19 cellular contexts compared by ENCODE assay signal in the genomic region with DNA sequence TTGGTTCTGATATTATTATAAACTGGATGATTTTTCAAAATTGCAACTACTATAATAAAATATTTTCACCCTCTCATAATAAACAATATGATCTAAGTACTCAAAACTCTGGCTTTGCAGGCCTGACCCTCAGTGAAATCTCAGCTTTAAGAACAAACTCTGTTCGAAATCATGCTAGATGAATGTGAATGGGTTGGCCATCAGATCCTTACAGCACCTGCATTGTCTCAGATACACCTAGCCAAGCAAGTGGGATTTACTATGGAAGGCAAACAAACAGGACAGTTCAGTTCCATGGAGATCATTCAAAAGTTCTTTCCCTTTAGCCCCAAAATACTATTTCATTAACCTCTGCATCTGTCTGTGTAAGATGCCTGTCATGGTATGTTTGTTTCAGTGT. TPM values are rescaled to one million over a fixed set of nuclear protein-coding genes. Genes with fewer than 3 reads are reported as not detected.
A peak's percentile ranks its signal among the peaks of the same experiment; 100 is the strongest.
DNase-seq lines count a peak whose midpoint lies in the region; ATAC-seq, FAIRE-seq and TF ChIP-seq lines count a peak whose summit lies in the region.
"Had no signal": no experiment of that assay in that cellular context is flagged by ENCODE, and none has a peak within 500 bp of the region (broad histone marks: within the 10 kb centered on the region; RNA-seq: fewer than 3 reads in every experiment).

No MANE protein-coding gene starts in this region.

- H3K36me3 ChIP-seq in neural progenitor cell = no peaks in the 10 kb centered on the region
- H3K36me3 ChIP-seq: BE2C had no signal

- TF ChIP-seq CTCF in chondrocyte (IDR thresholded peaks at IDR 0.05) (no peak), neural progenitor cell (IDR thresholded peaks at IDR 0.05) (no peak)

- ATAC-seq in GM18498 (IDR thresholded peaks at IDR 0.05; ENCODE audit: unreplicated experiment) = no peak
- ATAC-seq: A549 had no signal

- H3F3A ChIP-seq in neural progenitor cell (ENCODE audit: low read depth) = peaks cover 39% of the 10 kb centered on the region

- H3K36me3 Mint-ChIP-seq in chondrocyte (ENCODE audit: low read depth) (peaks cover 5% of the 10 kb centered on the region), neural progenitor cell (peaks cover 6% of the 10 kb centered on the region)
- H3K36me3 Mint-ChIP-seq: CD4-positive, alpha-beta memory T cell had no signal

- H3K79me2 ChIP-seq in neural progenitor cell (ENCODE audit: low read depth) = no peaks in the 10 kb centered on the region

- peak overlapping the region; percentile 62 for H3K27ac ChIP-seq in neural progenitor cell
- H3K27ac ChIP-seq: A549, C4-2B had no signal

- H3K4me1 Mint-ChIP-seq in chondrocyte (ENCODE audit: low read depth) = peaks cover 56% of the 10 kb centered on the region
- peaks cover 41% of the 10 kb centered on the region for H3K4me1 Mint-ChIP-seq in neural progenitor cell
- H3K4me1 Mint-ChIP-seq: CD4-positive, alpha-beta memory T cell had no signal

- no peaks in the 10 kb centered on the region for H3K27me3 ChIP-seq in neural progenitor cell
- H3K27me3 ChIP-seq: BE2C had no signal

- H4K20me1 ChIP-seq in neural progenitor cell (ENCODE audit: low read depth) = no peaks in the 10 kb centered on the region

- H3K27ac Mint-ChIP-seq in chondrocyte (ENCODE audit: unreplicated experiment) = peak overlapping the region; percentile 17
- H3K27ac Mint-ChIP-seq in neural progenitor cell = peak overlapping the region; percentile 81
- H3K27ac Mint-ChIP-seq: CD4-positive, alpha-beta memory T cell had no signal

- no peak overlapping the region for H3K4me3 ChIP-seq in neural progenitor cell
- H3K4me3 ChIP-seq: A549 had no signal

- peak; percentile 49 for FAIRE-seq in G401.6 (lab: Jason Lieb, UNC)
- FAIRE-seq: A549, GM18507 had no signal

- H3K9me3 Mint-ChIP-seq in chondrocyte (ENCODE audit: low read depth) (peaks cover 2% of the 10 kb centered on the region), neural progenitor cell (peaks cover 9% of the 10 kb centered on the region)

- H3K27me3 Mint-ChIP-seq in chondrocyte (ENCODE audit: low read depth) (no peaks in the 10 kb centered on the region), neural progenitor cell (ENCODE audit: insufficient read depth, low read depth) (peaks cover 2% of the 10 kb centered on the region)

- peak overlapping the region; percentile 53 for H3K4me2 ChIP-seq in neural progenitor cell
- H3K4me2 ChIP-seq: A549 had no signal

- DNase-seq in chondrocyte (ENCODE audit: low spot score) (no peak), neural progenitor cell (ENCODE audit: low spot score) (no peak), NCI-H69 (lab: John Stamatoyannopoulos, UW) (no peak), OCI-M2 (lab: John Stamatoyannopoulos, UW; ENCODE audit: unreplicated experiment) (no peak)
- DNase-seq: BE2C; CD4-positive, alpha-beta memory T cell; DMS153; DMS79 treated with DMSO at 0.1 percent for 48 hours; EL; GF-D8; GOT3; H9; IMR-90 had no signal

- no peak overlapping the region for H3K9ac ChIP-seq in neural progenitor cell

- H2AFZ ChIP-seq in neural progenitor cell (replicated peaks) = no peak overlapping the region

- H3K9me3 ChIP-seq in neural progenitor cell (ENCODE audit: low read depth) = no peaks in the 10 kb centered on the region
- H3K9me3 ChIP-seq: BE2C had no signal

- H3K4me3 Mint-ChIP-seq in chondrocyte (ENCODE audit: unreplicated experiment) = no peak overlapping the region
- no peak overlapping the region for H3K4me3 Mint-ChIP-seq in neural progenitor cell
- H3K4me3 Mint-ChIP-seq: CD4-positive, alpha-beta memory T cell; H9 had no signal

- peaks cover 46% of the 10 kb centered on the region for H3K4me1 ChIP-seq in neural progenitor cell

RNA-seq across cellular contexts. Expression of a gene that starts 44.8 kb away (rescaled TPM):
- total RNA-seq in chondrocyte (10.5 to 13.2 TPM (median 10.5 TPM) in 3 replicates), neural progenitor cell (ENCODE audit: low replicate concordance) (0.06 and 0.59 TPM in 2 replicates)
- total RNA-seq: CD4-positive, alpha-beta memory T cell; HT-29; IMR-90 had no signal

RNA-seq across cellular contexts. Expression of a gene that starts 48.5 kb away (rescaled TPM):
- total RNA-seq in chondrocyte (0.99 TPM in 1 of 3 replicates, not detected in the others), neural progenitor cell (ENCODE audit: low replicate concordance) (0.52 and 0.90 TPM in 2 replicates)
- total RNA-seq: H9, IMR-90 had no signal
